ENCODE assay signal across 8 cellular contexts in genomic region chr2:218229239-218229638, GRCh38. TPM values are rescaled to one million over a fixed set of nuclear protein-coding genes. Genes with fewer than 3 reads are reported as not detected.
DNase-seq lines count a peak whose midpoint lies in the region; ATAC-seq, FAIRE-seq and TF ChIP-seq lines count a peak whose summit lies in the region.

No MANE protein-coding gene starts in this region.

- peaks cover 75% of the 10 kb centered on the region for H3K4me1 Mint-ChIP-seq in activated CD4-positive, alpha-beta T cell treated with anti-CD3 and anti-CD28 coated beads, Interleukin-2, amount 10 ng/mL, durations not matched to agents 7 days and 5 days

- no peaks in the 10 kb centered on the region for H3K9me3 ChIP-seq in SJCRH30 (replicated peaks)

- peak overlapping the region; percentile 37 for H3K4me3 Mint-ChIP-seq in activated CD4-positive, alpha-beta T cell treated with anti-CD3 and anti-CD28 coated beads, Interleukin-2, amount 10 ng/mL, durations not matched to agents 7 days and 5 days

- H3K27me3 ChIP-seq in dorsolateral prefrontal cortex (no peaks in the 10 kb centered on the region), SJCRH30 (no peaks in the 10 kb centered on the region)

- H3K9me3 Mint-ChIP-seq in activated CD4-positive, alpha-beta T cell treated with anti-CD3 and anti-CD28 coated beads, Interleukin-2, amount 10 ng/mL, durations not matched to agents 7 days and 5 days: no peaks in the 10 kb centered on the region

- ATAC-seq in GM21515 (IDR thresholded peaks at IDR 0.05; ENCODE audit: unreplicated experiment): peak; percentile 86

- no peaks in the 10 kb centered on the region; the same call in 1 of the 2 replicates for H3K4me1 ChIP-seq in SJCRH30

- peak overlapping the region; percentile 86 for H3K27ac Mint-ChIP-seq in activated CD4-positive, alpha-beta T cell treated with anti-CD3 and anti-CD28 coated beads, Interleukin-2, amount 10 ng/mL, durations not matched to agents 7 days and 5 days

- TF ChIP-seq CTCF in dorsolateral prefrontal cortex (IDR thresholded peaks at IDR 0.05 in 54 of 56, conservative IDR thresholded peaks at IDR 0.05 in 2 of 56; ENCODE audit: low read depth in 1 of 56, partially characterized antibody in 56 of 56): no peak

- POLR2A ChIA-PET in activated CD4-positive, alpha-beta T cell treated with anti-CD3 and anti-CD28 coated beads, Interleukin-2, amount 10 ng/mL, durations not matched to agents 7 days and 5 days (lab: Charles Lee): interaction anchor here (0.7 to 1.4 kb wide), 3 partner anchors 8 to 13 kb away, joined by 3 to 7 read pairs (median 3); no protein-coding TSS in a partner anchor

- peaks cover 77% of the 10 kb centered on the region for H3K36me3 ChIP-seq in SJCRH30

- no peak for FAIRE-seq in HTR-8/SVneo (lab: Jason Lieb, UNC)

- DNase-seq in GF-D8 (lab: John Stamatoyannopoulos, UW) (peak; percentile 84), HTR-8/SVneo (ENCODE audit: insufficient read length, low spot score) (peak; percentile 45), globus pallidus (ENCODE audit: low spot score) (peak; percentile 37), dorsolateral prefrontal cortex (no peak), SJCRH30 (no peak)
- DNase-seq in activated CD4-positive, alpha-beta T cell treated with anti-CD3 and anti-CD28 coated beads, Interleukin-2, amount 10 ng/mL, durations not matched to agents 7 days and 5 days: peak; percentile 71
- peak; percentile 47 for DNase-seq in stimulated activated CD4-positive, alpha-beta T cell treated with anti-CD3 and anti-CD28 coated beads, Interleukin-1b, Interleukin-23, amount 100 ng/mL, for 48 hours

- H3K4me3 ChIP-seq in dorsolateral prefrontal cortex (peak overlapping the region in 1 of 59 donors; percentile 7), SJCRH30 (no peak overlapping the region)

- H3K27ac ChIP-seq in dorsolateral prefrontal cortex (peak overlapping the region in 29 of 59 donors; percentile 1 to 70 (median 38)), SJCRH30 (no peak overlapping the region)

- no peaks in the 10 kb centered on the region for H3K27me3 Mint-ChIP-seq in activated CD4-positive, alpha-beta T cell treated with anti-CD3 and anti-CD28 coated beads, Interleukin-2, amount 10 ng/mL, durations not matched to agents 7 days and 5 days

- CTCF ChIA-PET in activated CD4-positive, alpha-beta T cell treated with anti-CD3 and anti-CD28 coated beads, Interleukin-2, amount 10 ng/mL, durations not matched to agents 7 days and 5 days (lab: Charles Lee): interaction anchor here (0.6 to 3.0 kb wide), 11 partner anchors 10 to 1163 kb away, joined by 3 to 13 read pairs (median 6); no protein-coding TSS in a partner anchor

- intact Hi-C loops in dorsolateral prefrontal cortex (cut with DNase I): no loop called here

- peaks cover 84% of the 10 kb centered on the region for H3K36me3 Mint-ChIP-seq in activated CD4-positive, alpha-beta T cell treated with anti-CD3 and anti-CD28 coated beads, Interleukin-2, amount 10 ng/mL, durations not matched to agents 7 days and 5 days (ENCODE audit: low read depth)

RNA-seq across cellular contexts. Expression of gene ARPC2, which starts 12.2 kb away (rescaled TPM):
- total RNA-seq in activated CD4-positive, alpha-beta T cell treated with anti-CD3 and anti-CD28 coated beads, Interleukin-2, amount 10 ng/mL, durations not matched to agents 7 days and 5 days: 100 to 1,000 TPM; 708 to 729 TPM
- 100 to 1,000 TPM in 116 of 120 experiments, 10 to 100 TPM in 4; 85.6 to 183 (median 139) TPM for total RNA-seq in dorsolateral prefrontal cortex
- 141 and 150 TPM in 2 replicates for total RNA-seq in SJCRH30 (2014; rRNA removed; shearing (Covaris generic))

RNA-seq across cellular contexts. Expression of gene GPBAR1, which starts 31.6 kb away (rescaled TPM):
- 1 to 10 TPM; 1.0 to 1.2 TPM for total RNA-seq in activated CD4-positive, alpha-beta T cell treated with anti-CD3 and anti-CD28 coated beads, Interleukin-2, amount 10 ng/mL, durations not matched to agents 7 days and 5 days
- 1 to 10 TPM in 2 of 120 experiments, under 1 TPM in 60, not detected in 58; 0.23 to 1.7 (median 0.47) TPM for total RNA-seq in dorsolateral prefrontal cortex
- 0.24 and 0.25 TPM in 2 replicates for total RNA-seq in SJCRH30 (2014; rRNA removed; shearing (Covaris generic))

RNA-seq across cellular contexts. Expression of gene AAMP, which starts 40.7 kb away (rescaled TPM):
- 10 to 100 TPM; 42.3 to 51.1 TPM for total RNA-seq in activated CD4-positive, alpha-beta T cell treated with anti-CD3 and anti-CD28 coated beads, Interleukin-2, amount 10 ng/mL, durations not matched to agents 7 days and 5 days
- total RNA-seq in dorsolateral prefrontal cortex: 100 to 1,000 TPM in 2 of 120 experiments, 10 to 100 TPM in 118; 61.1 to 104 (median 82.4) TPM
- 125 and 149 TPM in 2 replicates for total RNA-seq in SJCRH30 (2014; rRNA removed; shearing (Covaris generic))

RNA-seq across cellular contexts. Expression of gene PNKD, which starts 41.1 kb away (rescaled TPM):
- total RNA-seq in activated CD4-positive, alpha-beta T cell treated with anti-CD3 and anti-CD28 coated beads, Interleukin-2, amount 10 ng/mL, durations not matched to agents 7 days and 5 days: 10 to 100 TPM; 34.0 to 39.1 TPM
- total RNA-seq in dorsolateral prefrontal cortex: 100 to 1,000 TPM in 114 of 120 experiments, 10 to 100 TPM in 6; 74.2 to 179 (median 130) TPM
- 49.8 and 57.9 TPM in 2 replicates for total RNA-seq in SJCRH30 (2014; rRNA removed; shearing (Covaris generic))

Comparison
In these comparisons a context has a peak if more than half of its experiments do, and no peak if none do; other contexts are left out.
1. DNase-seq: peak in GF-D8 (single experiment), HTR-8/SVneo (single experiment), activated CD4-positive, alpha-beta T cell treated with anti-CD3 and anti-CD28 coated beads, Interleukin-2, amount 10 ng/mL, durations not matched to agents 7 days and 5 days (single experiment), globus pallidus (single experiment) and stimulated activated CD4-positive, alpha-beta T cell treated with anti-CD3 and anti-CD28 coated beads, Interleukin-1b, Interleukin-23, amount 100 ng/mL, for 48 hours (single experiment); none in dorsolateral prefrontal cortex (0 of 10) and SJCRH30 (0 of 2).